Comparison of ENCODE assay signal across 2 cellular contexts in genomic region chr19:38761884-38762389, GRCh38.
TF ChIP-seq lines count a peak whose summit lies in the region.

No MANE protein-coding gene starts in this region.

TF ChIP-seq in A549, 52 proteins besides CTCF, POLR2A, EP300 and RAD21:
- TF ChIP-seq MAFK (IDR thresholded peaks at IDR 0.05; ENCODE audit: partially characterized antibody): peak; percentile 68

TF ChIP-seq in HepG2, 621 proteins besides CTCF, POLR2A, EP300 and RAD21:
- TF ChIP-seq, protein P1, sequence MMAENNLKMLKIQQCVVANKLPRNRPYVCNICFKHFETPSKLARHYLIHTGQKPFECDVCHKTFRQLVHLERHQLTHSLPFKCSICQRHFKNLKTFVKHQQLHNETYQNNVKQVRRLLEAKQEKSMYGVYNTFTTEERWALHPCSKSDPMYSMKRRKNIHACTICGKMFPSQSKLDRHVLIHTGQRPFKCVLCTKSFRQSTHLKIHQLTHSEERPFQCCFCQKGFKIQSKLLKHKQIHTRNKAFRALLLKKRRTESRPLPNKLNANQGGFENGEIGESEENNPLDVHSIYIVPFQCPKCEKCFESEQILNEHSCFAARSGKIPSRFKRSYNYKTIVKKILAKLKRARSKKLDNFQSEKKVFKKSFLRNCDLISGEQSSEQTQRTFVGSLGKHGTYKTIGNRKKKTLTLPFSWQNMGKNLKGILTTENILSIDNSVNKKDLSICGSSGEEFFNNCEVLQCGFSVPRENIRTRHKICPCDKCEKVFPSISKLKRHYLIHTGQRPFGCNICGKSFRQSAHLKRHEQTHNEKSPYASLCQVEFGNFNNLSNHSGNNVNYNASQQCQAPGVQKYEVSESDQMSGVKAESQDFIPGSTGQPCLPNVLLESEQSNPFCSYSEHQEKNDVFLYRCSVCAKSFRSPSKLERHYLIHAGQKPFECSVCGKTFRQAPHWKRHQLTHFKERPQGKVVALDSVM (CRISPR knock-in tag; IDR thresholded peaks at IDR 0.05): peak; percentile 93
- peak; percentile 77; the same call in 1 of the 2 replicates for TF ChIP-seq ZNF460 (CRISPR knock-in tag; IDR thresholded peaks at IDR 0.05; ENCODE audit: borderline replicate concordance)
- TF ChIP-seq, protein P2, sequence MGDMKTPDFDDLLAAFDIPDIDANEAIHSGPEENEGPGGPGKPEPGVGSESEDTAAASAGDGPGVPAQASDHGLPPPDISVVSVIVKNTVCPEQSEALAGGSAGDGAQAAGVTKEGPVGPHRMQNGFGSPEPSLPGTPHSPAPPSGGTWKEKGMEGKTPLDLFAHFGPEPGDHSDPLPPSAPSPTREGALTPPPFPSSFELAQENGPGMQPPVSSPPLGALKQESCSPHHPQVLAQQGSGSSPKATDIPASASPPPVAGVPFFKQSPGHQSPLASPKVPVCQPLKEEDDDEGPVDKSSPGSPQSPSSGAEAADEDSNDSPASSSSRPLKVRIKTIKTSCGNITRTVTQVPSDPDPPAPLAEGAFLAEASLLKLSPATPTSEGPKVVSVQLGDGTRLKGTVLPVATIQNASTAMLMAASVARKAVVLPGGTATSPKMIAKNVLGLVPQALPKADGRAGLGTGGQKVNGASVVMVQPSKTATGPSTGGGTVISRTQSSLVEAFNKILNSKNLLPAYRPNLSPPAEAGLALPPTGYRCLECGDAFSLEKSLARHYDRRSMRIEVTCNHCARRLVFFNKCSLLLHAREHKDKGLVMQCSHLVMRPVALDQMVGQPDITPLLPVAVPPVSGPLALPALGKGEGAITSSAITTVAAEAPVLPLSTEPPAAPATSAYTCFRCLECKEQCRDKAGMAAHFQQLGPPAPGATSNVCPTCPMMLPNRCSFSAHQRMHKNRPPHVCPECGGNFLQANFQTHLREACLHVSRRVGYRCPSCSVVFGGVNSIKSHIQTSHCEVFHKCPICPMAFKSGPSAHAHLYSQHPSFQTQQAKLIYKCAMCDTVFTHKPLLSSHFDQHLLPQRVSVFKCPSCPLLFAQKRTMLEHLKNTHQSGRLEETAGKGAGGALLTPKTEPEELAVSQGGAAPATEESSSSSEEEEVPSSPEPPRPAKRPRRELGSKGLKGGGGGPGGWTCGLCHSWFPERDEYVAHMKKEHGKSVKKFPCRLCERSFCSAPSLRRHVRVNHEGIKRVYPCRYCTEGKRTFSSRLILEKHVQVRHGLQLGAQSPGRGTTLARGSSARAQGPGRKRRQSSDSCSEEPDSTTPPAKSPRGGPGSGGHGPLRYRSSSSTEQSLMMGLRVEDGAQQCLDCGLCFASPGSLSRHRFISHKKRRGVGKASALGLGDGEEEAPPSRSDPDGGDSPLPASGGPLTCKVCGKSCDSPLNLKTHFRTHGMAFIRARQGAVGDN (CRISPR knock-in tag; IDR thresholded peaks at IDR 0.05): peak; percentile 45
- peak; percentile 42 for TF ChIP-seq ZFX (CRISPR knock-in tag; IDR thresholded peaks at IDR 0.05; ENCODE audit: low read depth)
- peak; percentile 55 for TF ChIP-seq ZBTB38 (CRISPR knock-in tag; IDR thresholded peaks at IDR 0.05)
- TF ChIP-seq, protein P3, sequence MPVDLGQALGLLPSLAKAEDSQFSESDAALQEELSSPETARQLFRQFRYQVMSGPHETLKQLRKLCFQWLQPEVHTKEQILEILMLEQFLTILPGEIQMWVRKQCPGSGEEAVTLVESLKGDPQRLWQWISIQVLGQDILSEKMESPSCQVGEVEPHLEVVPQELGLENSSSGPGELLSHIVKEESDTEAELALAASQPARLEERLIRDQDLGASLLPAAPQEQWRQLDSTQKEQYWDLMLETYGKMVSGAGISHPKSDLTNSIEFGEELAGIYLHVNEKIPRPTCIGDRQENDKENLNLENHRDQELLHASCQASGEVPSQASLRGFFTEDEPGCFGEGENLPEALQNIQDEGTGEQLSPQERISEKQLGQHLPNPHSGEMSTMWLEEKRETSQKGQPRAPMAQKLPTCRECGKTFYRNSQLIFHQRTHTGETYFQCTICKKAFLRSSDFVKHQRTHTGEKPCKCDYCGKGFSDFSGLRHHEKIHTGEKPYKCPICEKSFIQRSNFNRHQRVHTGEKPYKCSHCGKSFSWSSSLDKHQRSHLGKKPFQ (CRISPR knock-in tag; IDR thresholded peaks at IDR 0.05; ENCODE audit: insufficient replicate concordance): peak; percentile 49
- peak; percentile 71; the same call in 1 of the 2 replicates for TF ChIP-seq ZMYM3 (CRISPR knock-in tag; IDR thresholded peaks at IDR 0.05)
TF ChIP-seq in HepG2: peak in this region for 7; not testable (repeated sequence) for 614.
